ENCODE assay signal across 8 cellular contexts in genomic region chr2:101253013-101253712, GRCh38. TPM values are rescaled to one million over a fixed set of nuclear protein-coding genes. Genes with fewer than 3 reads are reported as not detected.
A peak's percentile ranks its signal among the peaks of the same experiment; 100 is the strongest.
DNase-seq lines count a peak whose midpoint lies in the region; ATAC-seq and TF ChIP-seq lines count a peak whose summit lies in the region.

No MANE protein-coding gene starts in this region.

- H3K27me3 ChIP-seq in RWPE2 (ENCODE audit: insufficient read depth, poor library complexity, severe bottlenecking) (no peaks in the 10 kb centered on the region), heart left ventricle (no peaks in the 10 kb centered on the region), uterus (no peaks in the 10 kb centered on the region)

- intact Hi-C loops in heart left ventricle (cut with DNase I) (loop anchor here in 1 of 10 donors (5.0 kb wide), 1 partner anchor 101 kb away; the partner anchor contains the start of gene TBC1D8), uterus (cut with DNase I; ENCODE audit: low total_unique reads) (no loop called here)

- ATAC-seq in GM19463 (IDR thresholded peaks at IDR 0.05; ENCODE audit: unreplicated experiment) (peak; percentile 48), HG03571 (IDR thresholded peaks at IDR 0.05; ENCODE audit: unreplicated experiment) (peak; percentile 49), RWPE2 (ENCODE audit: low read depth) (peak; percentile 66), heart left ventricle (peak; percentile 8 to 71 (median 52))

- peaks cover 16% of the 10 kb centered on the region for H3K36me3 ChIP-seq in RWPE2 (ENCODE audit: low read depth)
- H3K36me3 ChIP-seq in heart left ventricle = peaks cover 0 to 11% (median 6%) of the 10 kb centered on the region in 9 donors
- H3K36me3 ChIP-seq in uterus = no peaks in the 10 kb centered on the region

- TF ChIP-seq POLR2A in heart left ventricle (IDR thresholded peaks at IDR 0.05) (no peak), uterus (IDR thresholded peaks at IDR 0.05) (no peak)

- H3K4me1 ChIP-seq in RWPE2 (ENCODE audit: insufficient read depth, poor library complexity, severe bottlenecking) = peaks cover 20% of the 10 kb centered on the region
- H3K4me1 ChIP-seq in heart left ventricle = peaks cover 0 to 41% (median 28%) of the 10 kb centered on the region in 12 donors
- H3K4me1 ChIP-seq in uterus = peaks cover 7 to 8% of the 10 kb centered on the region in 2 donors

- H3K4me3 ChIP-seq in RWPE2 (ENCODE audit: severe bottlenecking) = peak overlapping the region; percentile 98
- peak overlapping the region; percentile 87 to 100 (median 96) for H3K4me3 ChIP-seq in heart left ventricle
- H3K4me3 ChIP-seq in uterus = peak overlapping the region; percentile 62 to 86

- TF ChIP-seq CTCF in RWPE2 (IDR thresholded peaks at IDR 0.05; ENCODE audit: poor library complexity, severe bottlenecking) (no peak), heart left ventricle (IDR thresholded peaks at IDR 0.05) (peak in 1 of 12 donors; percentile 4), uterus (IDR thresholded peaks at IDR 0.05) (peak in 1 of 4 experiments; percentile 5)

- H3K9me3 ChIP-seq in RWPE2 (ENCODE audit: severe bottlenecking) (no peaks in the 10 kb centered on the region), heart left ventricle (no peaks in the 10 kb centered on the region), uterus (no peaks in the 10 kb centered on the region)

- 0 to 3% (median 1%) methylated on average over 7 to 65 of the region's 65 CpGs for WGBS in heart left ventricle, 4 donors

- DNase-seq in COR-L47 (lab: John Stamatoyannopoulos, UW) (peak; percentile 48), RWPE2 (ENCODE audit: low spot score) (peak; percentile 77), heart left ventricle (peak; percentile 55 to 83 (median 66)), putamen (ENCODE audit: low spot score) (peak; percentile 44), uterus (peak in 1 of 2 donors; percentile 53)
- DNase-seq in activated naive CD4-positive, alpha-beta T cell treated with anti-CD3 and anti-CD28 coated beads, Interleukin-2, amount 50 U/mL, for 16 hours = peak; percentile 74

- H3K27ac ChIP-seq in RWPE2 (ENCODE audit: poor library complexity, severe bottlenecking) = peak overlapping the region; percentile 66
- H3K27ac ChIP-seq in heart left ventricle = peak overlapping the region; percentile 82 to 98 (median 95)
- H3K27ac ChIP-seq in uterus = peak overlapping the region; percentile 81 to 88

RNA-seq across cellular contexts. Expression of gene CNOT11, which starts 0.5 kb away (rescaled TPM):
- total RNA-seq in heart left ventricle (10 to 100 TPM; 31.4 to 62.5 (median 44.1) TPM), uterus (10 to 100 TPM; 19.7 to 31.2 (median 21.6) TPM)
- 10 to 100 TPM; 14.0 to 28.9 TPM for polyA plus RNA-seq in heart left ventricle

RNA-seq across cellular contexts. Expression of gene RNF149, which starts 55.3 kb away (rescaled TPM):
- total RNA-seq in heart left ventricle (10 to 100 TPM; 10.9 to 46.1 (median 15.8) TPM), uterus (100 to 1,000 TPM in 2 of 4 donors, 10 to 100 TPM in 2; 17.4 to 105 (median 82.0) TPM)
- polyA plus RNA-seq in heart left ventricle = 10 to 100 TPM; 14.7 to 20.6 TPM
